In the genomic region with DNA sequence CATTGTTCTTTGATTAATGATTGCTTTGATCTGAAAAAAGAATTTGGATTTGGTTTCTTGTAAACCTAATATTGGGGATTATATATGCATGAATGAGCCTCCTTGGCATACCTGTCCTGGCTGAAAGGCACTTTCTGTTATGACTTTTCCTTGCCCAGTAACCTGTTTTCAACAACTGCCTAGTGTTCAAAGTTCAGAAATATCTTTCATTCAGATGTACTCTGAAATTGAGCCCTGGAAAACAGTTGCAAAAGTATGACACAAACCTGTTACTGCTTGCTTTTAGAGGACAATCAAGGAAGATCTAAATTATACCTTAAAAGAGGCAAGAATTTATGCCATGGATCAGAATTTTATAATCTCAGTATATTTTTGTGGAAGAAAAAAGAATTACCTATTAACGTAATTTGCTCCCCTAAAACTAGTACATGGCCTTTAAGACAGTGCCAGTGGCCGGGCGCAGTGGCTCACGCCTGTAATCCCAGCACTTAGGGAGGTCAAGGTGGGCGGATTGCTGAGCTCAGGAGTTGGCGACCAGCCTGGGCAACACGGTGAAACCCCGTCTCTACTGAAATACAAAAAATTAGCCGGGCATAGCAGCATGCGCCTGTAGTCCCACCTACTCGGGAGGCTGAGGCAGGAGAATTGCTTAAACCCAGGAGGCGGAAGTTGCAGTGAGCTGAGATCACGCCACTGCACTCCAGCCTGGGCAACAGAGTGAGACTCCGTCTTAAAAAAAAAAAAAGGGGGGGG, we compare ENCODE assay signal across 1 cellular context.
A peak's percentile ranks its signal among the peaks of the same experiment; 100 is the strongest.
TF ChIP-seq lines count a peak whose summit lies in the region.

No MANE protein-coding gene starts in this region.

TF ChIP-seq in HepG2, 621 proteins besides CTCF, POLR2A, EP300 and RAD21:
- peak; percentile 15; the same call in 1 of the 2 replicates for TF ChIP-seq ZNF7 (CRISPR knock-in tag; IDR thresholded peaks at IDR 0.05)
- TF ChIP-seq ZKSCAN8 (CRISPR knock-in tag; IDR thresholded peaks at IDR 0.05; ENCODE audit: borderline replicate concordance), result peak; percentile 61; the same call in 1 of the 2 replicates
- peak; percentile 50; the same call in 1 of the 2 replicates for TF ChIP-seq HNF4A (CRISPR knock-in tag; IDR thresholded peaks at IDR 0.05)
